ENCODE assay signal across 9 cellular contexts in the genomic region with DNA sequence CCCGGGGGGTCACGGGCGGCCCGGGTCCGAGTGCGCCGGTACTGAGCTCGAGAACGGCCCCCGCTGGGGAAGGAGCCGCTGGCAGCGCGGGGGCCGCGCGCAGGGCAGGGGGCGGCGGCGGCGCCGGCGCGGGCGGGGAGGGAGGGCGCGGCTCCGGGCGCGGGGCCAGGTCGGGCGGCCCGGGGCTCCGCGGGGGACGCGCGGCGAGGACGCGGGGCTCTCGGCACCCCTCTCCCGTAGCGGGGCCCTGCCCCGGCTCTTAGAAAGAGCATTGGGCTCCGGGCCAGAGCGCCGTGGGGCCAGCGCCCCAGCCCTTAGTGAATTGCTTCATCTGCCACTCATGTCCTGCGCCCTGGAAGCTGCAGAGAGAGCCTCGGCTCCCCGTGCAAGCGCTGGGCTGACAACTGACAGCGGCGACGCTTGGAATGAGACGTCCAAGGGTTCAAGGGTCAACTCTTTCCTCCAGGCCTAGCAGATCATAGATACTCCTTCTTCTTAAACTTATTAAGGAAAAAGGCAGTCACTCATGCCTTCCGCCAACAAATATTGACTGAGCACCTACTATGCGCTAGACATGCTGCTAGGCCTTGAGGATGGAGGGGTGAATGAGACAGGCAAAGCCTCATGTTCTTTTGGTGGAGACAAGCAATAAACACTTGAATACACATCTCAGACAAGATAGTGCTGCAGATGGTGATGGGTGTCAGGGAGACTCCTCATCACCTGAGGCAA.
DNase-seq lines count a peak whose midpoint lies in the region; ATAC-seq and TF ChIP-seq lines count a peak whose summit lies in the region.
"Had no signal": no experiment of that assay in that cellular context is flagged by ENCODE, and none has a peak within 500 bp of the region (broad histone marks: within the 10 kb centered on the region; RNA-seq: fewer than 3 reads in every experiment).

No MANE protein-coding gene starts in this region.

- peaks cover 62% of the 10 kb centered on the region for H3K27me3 ChIP-seq in BLaER1
- no peaks in the 10 kb centered on the region for H3K27me3 ChIP-seq in cardiac muscle cell

- H3K4me1 Mint-ChIP-seq in HFFc6 (ENCODE audit: low read depth): peaks cover 59% of the 10 kb centered on the region
- peaks cover 16% of the 10 kb centered on the region for H3K4me1 Mint-ChIP-seq in WTC11

- no peak overlapping the region for H3K9ac ChIP-seq in BLaER1
- H3K9ac ChIP-seq: KMS-11 had no signal

- ATAC-seq in WTC11 (peak; percentile 13), GM19455 (IDR thresholded peaks at IDR 0.05; ENCODE audit: unreplicated experiment) (no peak), GM21825 (IDR thresholded peaks at IDR 0.05; ENCODE audit: unreplicated experiment) (no peak)

- no peaks in the 10 kb centered on the region; the same call in 1 of the 2 replicates for H3K27me3 Mint-ChIP-seq in HFFc6 (ENCODE audit: insufficient read depth)
- peaks cover 36% of the 10 kb centered on the region for H3K27me3 Mint-ChIP-seq in WTC11 (ENCODE audit: low read depth)

- H3K9me3 ChIP-seq in BLaER1 (no peaks in the 10 kb centered on the region), cardiac muscle cell (ENCODE audit: low read depth) (no peaks in the 10 kb centered on the region)

- POLR2A ChIA-PET in WTC11 (lab: Charles Lee): no interaction called here

- H3K36me3 ChIP-seq in BLaER1 (no peaks in the 10 kb centered on the region), cardiac muscle cell (no peaks in the 10 kb centered on the region)

- peak overlapping the region; percentile 89 for H3K27ac Mint-ChIP-seq in HFFc6
- H3K27ac Mint-ChIP-seq in WTC11: no peak overlapping the region

- peak overlapping the region; percentile 59 for H3K4me3 ChIP-seq in BLaER1
- H3K4me3 ChIP-seq in cardiac muscle cell: peak overlapping the region; percentile 25

- peaks cover 5% of the 10 kb centered on the region; the same call in 1 of the 2 replicates for H3K4me1 ChIP-seq in BLaER1
- peaks cover 41% of the 10 kb centered on the region for H3K4me1 ChIP-seq in cardiac muscle cell (ENCODE audit: low read depth)

- H3K27ac ChIP-seq in BLaER1 (no peak overlapping the region), cardiac muscle cell (peak overlapping the region; percentile 99)
- H3K27ac ChIP-seq: KMS-11 had no signal

- DNase-seq in HFFc6 (peak; percentile 80), WTC11 (ENCODE audit: low spot score) (peak; percentile 24), cardiac muscle cell (ENCODE audit: low read depth in 1 of 2, low spot score in 1 of 2) (peak; percentile 78 to 85), occipital lobe (lab: John Stamatoyannopoulos, UW) (peak; percentile 6)
- DNase-seq in activated CD4-positive, CD25-positive, alpha-beta regulatory T cell treated with anti-CD3 and anti-CD28 coated beads, Interleukin-2, amount 50 U/mL, for 72 hours: no peak

- CTCF ChIA-PET in WTC11 (lab: Charles Lee): interaction anchor here (0.6 to 2.8 kb wide), 6 partner anchors 8 to 224 kb away, joined by 3 to 16 read pairs (median 4); no protein-coding TSS in a partner anchor

- peak overlapping the region; percentile 75 for H3K4me2 ChIP-seq in BLaER1
- H3K4me2 ChIP-seq: KMS-11 had no signal

- TF ChIP-seq CTCF in HFFc6 (IDR thresholded peaks at IDR 0.05): no peak
- no peak for TF ChIP-seq CTCF in WTC11 (IDR thresholded peaks at IDR 0.05)
- no peak for TF ChIP-seq CTCF in cardiac muscle cell (IDR thresholded peaks at IDR 0.05; ENCODE audit: low read depth, low read length)

- H3K9me3 Mint-ChIP-seq in HFFc6: no peaks in the 10 kb centered on the region
- H3K9me3 Mint-ChIP-seq in WTC11: no peaks in the 10 kb centered on the region

- H4K20me1 ChIP-seq in BLaER1: peaks cover 34% of the 10 kb centered on the region

- H3K4me3 Mint-ChIP-seq in HFFc6 (peak overlapping the region; percentile 89), WTC11 (peak overlapping the region; percentile 54)

- H3K36me3 Mint-ChIP-seq in HFFc6 (ENCODE audit: low read depth) (no peaks in the 10 kb centered on the region), WTC11 (no peaks in the 10 kb centered on the region)

TF ChIP-seq in WTC11, 78 proteins besides CTCF, POLR2A, EP300 and RAD21:
- TF ChIP-seq, protein P1, sequence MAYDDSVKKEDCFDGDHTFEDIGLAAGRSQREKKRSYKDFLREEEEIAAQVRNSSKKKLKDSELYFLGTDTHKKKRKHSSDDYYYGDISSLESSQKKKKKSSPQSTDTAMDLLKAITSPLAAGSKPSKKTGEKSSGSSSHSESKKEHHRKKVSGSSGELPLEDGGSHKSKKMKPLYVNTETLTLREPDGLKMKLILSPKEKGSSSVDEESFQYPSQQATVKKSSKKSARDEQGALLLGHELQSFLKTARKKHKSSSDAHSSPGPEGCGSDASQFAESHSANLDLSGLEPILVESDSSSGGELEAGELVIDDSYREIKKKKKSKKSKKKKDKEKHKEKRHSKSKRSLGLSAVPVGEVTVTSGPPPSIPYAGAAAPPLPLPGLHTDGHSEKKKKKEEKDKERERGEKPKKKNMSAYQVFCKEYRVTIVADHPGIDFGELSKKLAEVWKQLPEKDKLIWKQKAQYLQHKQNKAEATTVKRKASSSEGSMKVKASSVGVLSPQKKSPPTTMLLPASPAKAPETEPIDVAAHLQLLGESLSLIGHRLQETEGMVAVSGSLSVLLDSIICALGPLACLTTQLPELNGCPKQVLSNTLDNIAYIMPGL (CRISPR knock-in tag; IDR thresholded peaks at IDR 0.05): no peak
TF ChIP-seq in WTC11: peak in this region for 0.
